ENCODE assay signal across 16 cellular contexts in genomic region chr14:57022608-57023007, GRCh38.
DNase-seq lines count a peak whose midpoint lies in the region; ATAC-seq and TF ChIP-seq lines count a peak whose summit lies in the region.
"Had no signal": no experiment of that assay in that cellular context is flagged by ENCODE, and none has a peak within 500 bp of the region (broad histone marks: within the 10 kb centered on the region; RNA-seq: fewer than 3 reads in every experiment).

No MANE protein-coding gene starts in this region.

- peaks cover 29% of the 10 kb centered on the region for H3K4me1 Mint-ChIP-seq in GM23338
- no peaks in the 10 kb centered on the region for H3K4me1 Mint-ChIP-seq in activated CD4-positive, alpha-beta T cell treated with anti-CD3 and anti-CD28 coated beads, Interleukin-2, amount 10 ng/mL, durations not matched to agents 7 days and 5 days
- H3K4me1 Mint-ChIP-seq: B cell had no signal

- no peaks in the 10 kb centered on the region for H3F3A ChIP-seq in GM23338 (replicated peaks; ENCODE audit: low read depth)

- no peak for TF ChIP-seq POLR2A in body of pancreas (IDR thresholded peaks at IDR 0.05)

- H3K27me3 ChIP-seq in GM23338 (ENCODE audit: insufficient read depth), result no peaks in the 10 kb centered on the region
- no peaks in the 10 kb centered on the region for H3K27me3 ChIP-seq in body of pancreas
- H3K27me3 ChIP-seq: BLaER1 treated with 17β-estradiol and CSF1 and Interleukin-3, amounts not matched to agents 10 nM and 100 nM had no signal

- no peaks in the 10 kb centered on the region; the same call in 1 of the 2 replicates for H3K9me2 ChIP-seq in GM23338 (ENCODE audit: insufficient read depth)

- CTCF ChIA-PET in activated CD4-positive, alpha-beta T cell treated with anti-CD3 and anti-CD28 coated beads, Interleukin-2, amount 10 ng/mL, durations not matched to agents 7 days and 5 days (lab: Charles Lee), result no interaction called here

- H3K4me3 Mint-ChIP-seq in GM23338, result no peak overlapping the region; the same call in 2 of the 3 replicates
- H3K4me3 Mint-ChIP-seq in activated CD4-positive, alpha-beta T cell treated with anti-CD3 and anti-CD28 coated beads, Interleukin-2, amount 10 ng/mL, durations not matched to agents 7 days and 5 days, result no peak overlapping the region
- H3K4me3 Mint-ChIP-seq: B cell; CD4-positive, alpha-beta T cell; CD8-positive, alpha-beta T cell had no signal

- DNase-seq in GM23338 (ENCODE audit: low spot score), result no peak
- DNase-seq in body of pancreas, result peak in 3 of 4 donors; percentile 11 to 45 (median 34)
- no peak for DNase-seq in T-helper 1 cell
- no peak for DNase-seq in activated CD4-positive, alpha-beta T cell treated with anti-CD3 and anti-CD28 coated beads, Interleukin-2, amount 10 ng/mL, durations not matched to agents 7 days and 5 days
- DNase-seq: 8988T; AML-193; Caco-2; Calu3; CD4-positive, alpha-beta T cell; CD8-positive, alpha-beta T cell; DMS79 treated with DMSO at 0.1 percent for 48 hours; GF-D8 had no signal

- H3K36me3 Mint-ChIP-seq in GM23338 (ENCODE audit: low read depth), result peaks cover 21% of the 10 kb centered on the region
- no peaks in the 10 kb centered on the region for H3K36me3 Mint-ChIP-seq in activated CD4-positive, alpha-beta T cell treated with anti-CD3 and anti-CD28 coated beads, Interleukin-2, amount 10 ng/mL, durations not matched to agents 7 days and 5 days (ENCODE audit: low read depth)
- H3K36me3 Mint-ChIP-seq: CD8-positive, alpha-beta T cell had no signal

- no peaks in the 10 kb centered on the region for H4K20me1 ChIP-seq in GM23338 (replicated peaks; ENCODE audit: insufficient read depth)
- H4K20me1 ChIP-seq: BLaER1 treated with 17β-estradiol and CSF1 and Interleukin-3, amounts not matched to agents 10 nM and 100 nM had no signal

- no peak for ATAC-seq in GM23338
- ATAC-seq in body of pancreas, result peak; percentile 38
- no peak for ATAC-seq in HG02970 (IDR thresholded peaks at IDR 0.05; ENCODE audit: low FRiP score, unreplicated experiment)
- ATAC-seq: CD8-positive, alpha-beta T cell had no signal

- WGBS in body of pancreas, 2 donors, result 47 to 51% methylated on average over 6 of the region's 6 CpGs

- H2AFZ ChIP-seq in GM23338, result peak overlapping the region; percentile 45; the same call in 1 of the 2 replicates

- H3K27ac ChIP-seq in GM23338 (ENCODE audit: low read depth) (no peak overlapping the region; the same call in 1 of the 2 replicates), body of pancreas (no peak overlapping the region)
- H3K27ac ChIP-seq: BLaER1 treated with 17β-estradiol and CSF1 and Interleukin-3, amounts not matched to agents 10 nM and 100 nM; C4-2B had no signal

- H3K9me3 ChIP-seq in body of pancreas, result no peaks in the 10 kb centered on the region
- H3K9me3 ChIP-seq: Caco-2 had no signal

- H3K4me1 ChIP-seq in GM23338 (ENCODE audit: insufficient read depth) (peaks cover 29% of the 10 kb centered on the region), body of pancreas (no peaks in the 10 kb centered on the region)
- H3K4me1 ChIP-seq: BLaER1 treated with 17β-estradiol and CSF1 and Interleukin-3, amounts not matched to agents 10 nM and 100 nM; Caco-2 had no signal

- intact Hi-C loops in body of pancreas (cut with DNase I), result no loop called here

- H3K27me3 Mint-ChIP-seq in GM23338 (ENCODE audit: insufficient read depth, low read depth, poor library complexity), result peaks cover 4% of the 10 kb centered on the region
- H3K27me3 Mint-ChIP-seq in activated CD4-positive, alpha-beta T cell treated with anti-CD3 and anti-CD28 coated beads, Interleukin-2, amount 10 ng/mL, durations not matched to agents 7 days and 5 days, result no peaks in the 10 kb centered on the region
- H3K27me3 Mint-ChIP-seq: B cell had no signal

- H3K36me3 ChIP-seq in GM23338 (ENCODE audit: insufficient read depth), result no peaks in the 10 kb centered on the region
- no peaks in the 10 kb centered on the region for H3K36me3 ChIP-seq in body of pancreas (replicated peaks in 1 of 2; ENCODE audit: insufficient read depth in 1 of 2, low read depth in 2 of 2)
- H3K36me3 ChIP-seq: BLaER1 treated with 17β-estradiol and CSF1 and Interleukin-3, amounts not matched to agents 10 nM and 100 nM had no signal

- no peaks in the 10 kb centered on the region for H3K79me2 ChIP-seq in GM23338 (replicated peaks; ENCODE audit: insufficient read depth)

- H3K4me3 ChIP-seq in GM23338 (no peak overlapping the region), body of pancreas (no peak overlapping the region)
- H3K4me3 ChIP-seq: BLaER1 treated with 17β-estradiol and CSF1 and Interleukin-3, amounts not matched to agents 10 nM and 100 nM had no signal

- peaks cover 17% of the 10 kb centered on the region; the same call in 2 of the 3 replicates for H3K9me3 Mint-ChIP-seq in GM23338
- H3K9me3 Mint-ChIP-seq in activated CD4-positive, alpha-beta T cell treated with anti-CD3 and anti-CD28 coated beads, Interleukin-2, amount 10 ng/mL, durations not matched to agents 7 days and 5 days, result peaks cover 4% of the 10 kb centered on the region
- H3K9me3 Mint-ChIP-seq: CD4-positive, alpha-beta T cell; CD8-positive, alpha-beta T cell had no signal

- H3K27ac Mint-ChIP-seq in GM23338, result no peak overlapping the region
- H3K27ac Mint-ChIP-seq in activated CD4-positive, alpha-beta T cell treated with anti-CD3 and anti-CD28 coated beads, Interleukin-2, amount 10 ng/mL, durations not matched to agents 7 days and 5 days, result no peak overlapping the region
- H3K27ac Mint-ChIP-seq: B cell; CD4-positive, alpha-beta T cell; CD8-positive, alpha-beta T cell had no signal

- H3K4me2 ChIP-seq in GM23338, result peak overlapping the region; percentile 33
- H3K4me2 ChIP-seq: BLaER1 treated with 17β-estradiol and CSF1 and Interleukin-3, amounts not matched to agents 10 nM and 100 nM had no signal

- POLR2A ChIA-PET in activated CD4-positive, alpha-beta T cell treated with anti-CD3 and anti-CD28 coated beads, Interleukin-2, amount 10 ng/mL, durations not matched to agents 7 days and 5 days (lab: Charles Lee), result no interaction called here

- TF ChIP-seq CTCF in GM23338 (conservative IDR thresholded peaks at IDR 0.05; ENCODE audit: low read depth in 2 of 2) (no peak), body of pancreas (IDR thresholded peaks at IDR 0.05) (no peak)

TF ChIP-seq in GM23338, 12 proteins besides CTCF, POLR2A, EP300 and RAD21 (continues in another document):
- TF ChIP-seq ZNF462 (CRISPR knock-in tag; IDR thresholded peaks at IDR 0.05), result no peak
- TF ChIP-seq JUNB (IDR thresholded peaks at IDR 0.05; ENCODE audit: unreplicated experiment), result no peak

Comparison
In these comparisons a context has a peak if more than half of its experiments do, and no peak if none do; other contexts are left out.
1. DNase-seq: peak in body of pancreas (3 of 4); none in GM23338 (single experiment), T-helper 1 cell (0 of 5) and activated CD4-positive, alpha-beta T cell treated with anti-CD3 and anti-CD28 coated beads, Interleukin-2, amount 10 ng/mL, durations not matched to agents 7 days and 5 days (single experiment).